Comparison of ENCODE assay signal across 1 cellular context in the genomic region with DNA sequence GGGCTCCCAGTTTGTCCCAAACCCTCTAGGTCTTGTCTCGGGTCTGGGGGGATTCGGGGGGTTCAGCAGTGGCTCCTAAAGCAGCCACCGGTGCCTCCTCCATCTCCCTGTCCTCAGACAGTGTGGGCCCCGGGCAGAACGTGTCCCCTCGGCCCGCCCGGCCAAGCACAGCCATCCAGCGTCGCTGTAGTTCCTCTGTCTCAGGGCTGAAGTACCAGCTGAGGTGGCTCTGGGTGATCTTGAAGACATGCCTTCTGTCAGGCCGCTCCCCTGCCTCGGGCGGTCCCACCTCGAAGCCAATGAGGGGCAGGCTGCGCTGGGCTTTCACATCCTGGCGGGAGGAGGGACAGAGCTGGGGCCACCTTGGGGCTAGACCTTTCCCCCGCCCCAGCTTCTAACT.
TF ChIP-seq lines count a peak whose summit lies in the region.

No MANE protein-coding gene starts in this region.

TF ChIP-seq in GM12891, 5 proteins besides CTCF, POLR2A, EP300 and RAD21:
- 0 out of 2 replicates have a peak, but pooled peaks have one; percentile 24 for TF ChIP-seq POLR2AphosphoS5 (IDR thresholded peaks at IDR 0.05; ENCODE audit: low read depth, low read length)
- TF ChIP-seq PAX5 (IDR thresholded peaks at IDR 0.05; ENCODE audit: insufficient read depth, low read length, severe bottlenecking): no peak
- no peak for TF ChIP-seq TAF1 (IDR thresholded peaks at IDR 0.05; ENCODE audit: low read depth, low read length)
- no peak for TF ChIP-seq POU2F2 (IDR thresholded peaks at IDR 0.05; ENCODE audit: low read depth, low read length)
